Comparison of ENCODE assay signal across 23 cellular contexts in the genomic region with DNA sequence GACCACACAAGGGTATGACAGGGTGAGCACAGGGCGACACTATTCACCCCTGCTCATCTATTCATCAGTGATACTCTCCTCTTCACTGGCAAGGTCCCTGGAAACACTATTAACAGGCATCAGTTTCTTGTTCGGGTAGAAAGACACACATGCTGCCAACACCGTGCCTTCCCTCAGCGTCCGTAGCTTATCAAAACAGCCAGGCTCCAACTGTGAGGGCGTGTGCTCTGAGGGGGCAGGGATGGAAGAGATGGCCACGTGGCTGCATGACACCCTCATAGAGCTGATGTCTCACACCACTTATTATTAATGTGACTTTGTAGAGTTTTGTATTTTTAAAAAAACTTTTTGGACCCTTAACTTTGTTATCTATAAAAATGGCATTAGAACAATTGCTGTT.
"Had no signal": no experiment of that assay in that cellular context is flagged by ENCODE, and none has a peak within 500 bp of the region (broad histone marks: within the 10 kb centered on the region; RNA-seq: fewer than 3 reads in every experiment).

No MANE protein-coding gene starts in this region.

- H3K4me3 ChIP-seq: adrenal gland, body of pancreas, gastrocnemius medialis, heart left ventricle, lung, mucosa of descending colon, skin epidermis, upper lobe of left lung had no signal

- DNase-seq: activated CD4-positive, alpha-beta memory T cell treated with anti-CD3 and anti-CD28 coated beads for 36 hours; activated CD4-positive, alpha-beta T cell treated with anti-CD3 and anti-CD28 coated beads for 36 hours; activated CD8-positive, alpha-beta memory T cell treated with anti-CD3 and anti-CD28 coated beads, Interleukin-2, amount 10 ng/mL, durations not matched to agents 7 days and 5 days; activated naive CD4-positive, alpha-beta T cell treated with anti-CD3 and anti-CD28 coated beads, Interleukin-2, amount 50 U/mL, for 16 hours; activated T-cell treated with anti-CD3 and anti-CD28 coated beads, Interleukin-2, amount 50 U/mL, for 1 hour; adrenal gland; body of pancreas; central memory CD4-positive, alpha-beta T cell; effector CD8-positive, alpha-beta T cell; gastrocnemius medialis; mucosa of descending colon; naive thymus-derived CD8-positive, alpha-beta T cell; retina; stimulated activated CD4-positive, alpha-beta T cell treated with anti-CD3 and anti-CD28 coated beads, Interleukin-15, amount 100 ng/mL, for 24 hours; stimulated activated CD4-positive, alpha-beta T cell treated with anti-CD3 and anti-CD28 coated beads, Interleukin-4, amount 100 ng/mL, for 1 hour; stimulated activated naive CD8-positive, alpha-beta T cell treated with anti-CD3 and anti-CD28 coated beads, Interleukin-15, Interleukin-2, amounts not matched to agents 100 U/mL and 50 U/mL, for 24 hours; T-cell; T1000; upper lobe of left lung had no signal

- H3K4me1 ChIP-seq: adrenal gland, body of pancreas, gastrocnemius medialis, heart left ventricle, upper lobe of left lung had no signal

- FAIRE-seq: endothelial cell of umbilical vein had no signal

- H3K27ac Mint-ChIP-seq: activated CD4-positive, alpha-beta memory T cell treated with anti-CD3 and anti-CD28 coated beads for 36 hours; activated CD4-positive, alpha-beta T cell treated with anti-CD3 and anti-CD28 coated beads for 36 hours; activated CD8-positive, alpha-beta memory T cell treated with anti-CD3 and anti-CD28 coated beads, Interleukin-2, amount 10 ng/mL, durations not matched to agents 7 days and 5 days; naive thymus-derived CD8-positive, alpha-beta T cell; T-cell had no signal

- H3K36me3 Mint-ChIP-seq: activated CD4-positive, alpha-beta memory T cell treated with anti-CD3 and anti-CD28 coated beads for 36 hours; activated CD8-positive, alpha-beta memory T cell treated with anti-CD3 and anti-CD28 coated beads, Interleukin-2, amount 10 ng/mL, durations not matched to agents 7 days and 5 days; naive thymus-derived CD8-positive, alpha-beta T cell; T-cell had no signal

- H3K36me3 ChIP-seq: adrenal gland, gastrocnemius medialis, heart left ventricle, upper lobe of left lung had no signal

- H3K9me3 Mint-ChIP-seq: activated CD4-positive, alpha-beta memory T cell treated with anti-CD3 and anti-CD28 coated beads for 36 hours; T-cell had no signal

- ATAC-seq: activated CD4-positive, alpha-beta T cell treated with anti-CD3 and anti-CD28 coated beads for 36 hours; activated CD8-positive, alpha-beta memory T cell treated with anti-CD3 and anti-CD28 coated beads, Interleukin-2, amount 10 ng/mL, durations not matched to agents 7 days and 5 days; body of pancreas; gastrocnemius medialis; mucosa of descending colon; naive thymus-derived CD8-positive, alpha-beta T cell; stimulated activated naive CD8-positive, alpha-beta T cell treated with anti-CD3 and anti-CD28 coated beads, Interleukin-15, Interleukin-2, amounts not matched to agents 100 U/mL and 50 U/mL, for 24 hours; T-cell had no signal

- H3K9me3 ChIP-seq: adrenal gland, body of pancreas, gastrocnemius medialis, heart left ventricle, mucosa of descending colon, upper lobe of left lung had no signal

- H3K4me1 Mint-ChIP-seq: activated CD4-positive, alpha-beta T cell treated with anti-CD3 and anti-CD28 coated beads for 36 hours; activated CD8-positive, alpha-beta memory T cell treated with anti-CD3 and anti-CD28 coated beads, Interleukin-2, amount 10 ng/mL, durations not matched to agents 7 days and 5 days; naive thymus-derived CD8-positive, alpha-beta T cell; T-cell had no signal

- H3K27me3 ChIP-seq: adrenal gland, body of pancreas, gastrocnemius medialis, heart left ventricle, upper lobe of left lung had no signal

- H3K4me3 Mint-ChIP-seq: activated CD4-positive, alpha-beta memory T cell treated with anti-CD3 and anti-CD28 coated beads for 36 hours; activated CD4-positive, alpha-beta T cell treated with anti-CD3 and anti-CD28 coated beads for 36 hours; activated CD8-positive, alpha-beta memory T cell treated with anti-CD3 and anti-CD28 coated beads, Interleukin-2, amount 10 ng/mL, durations not matched to agents 7 days and 5 days; naive thymus-derived CD8-positive, alpha-beta T cell; T-cell had no signal

- H3K27ac ChIP-seq: adrenal gland, body of pancreas, gastrocnemius medialis, heart left ventricle, upper lobe of left lung had no signal
